In genomic region chr12:124940393-124941169, GRCh38 we compare ENCODE assay signal across 1 cellular context.
TF ChIP-seq lines count a peak whose summit lies in the region.

No MANE protein-coding gene starts in this region.

TF ChIP-seq in K562, 482 proteins besides CTCF, POLR2A, EP300 and RAD21 (continued from another document and continues in another):
- TF ChIP-seq ELK3 (CRISPR knock-in tag; IDR thresholded peaks at IDR 0.05): no peak
- no peak for TF ChIP-seq ZNF436 (CRISPR knock-in tag; IDR thresholded peaks at IDR 0.05)
- TF ChIP-seq CHD7 (IDR thresholded peaks at IDR 0.05; ENCODE audit: low read depth, low read length): peak; percentile 19
- no peak for TF ChIP-seq HIVEP1 (CRISPR knock-in tag; IDR thresholded peaks at IDR 0.05)
- TF ChIP-seq SREBF2 (CRISPR knock-in tag; IDR thresholded peaks at IDR 0.05): no peak
- peak; percentile 33 for TF ChIP-seq PRDM10 (IDR thresholded peaks at IDR 0.05; ENCODE audit: partially characterized antibody)
- TF ChIP-seq SRSF1 (IDR thresholded peaks at IDR 0.05; ENCODE audit: low read depth, low read length): no peak
- peak; percentile 65 for TF ChIP-seq MYNN (IDR thresholded peaks at IDR 0.05)
- TF ChIP-seq MYNN (CRISPR knock-in tag; IDR thresholded peaks at IDR 0.05): no peak
- peak; percentile 78; the same call in 1 of the 2 replicates for TF ChIP-seq ZNF780A (CRISPR knock-in tag; IDR thresholded peaks at IDR 0.05)
- peak; percentile 41 for TF ChIP-seq CHD4 (IDR thresholded peaks at IDR 0.05; ENCODE audit: insufficient read depth, insufficient replicate concordance, low read depth, low read length, poor library complexity, severe bottlenecking)
- peak; percentile 78 for TF ChIP-seq SMARCE1 (IDR thresholded peaks at IDR 0.05)
- no peak for TF ChIP-seq PTBP1 (IDR thresholded peaks at IDR 0.05; ENCODE audit: low read depth, low read length)
- TF ChIP-seq SMC3 (conservative IDR thresholded peaks at IDR 0.05; ENCODE audit: insufficient read depth, low read depth, low read length): peak; percentile 59
- peak; percentile 80 for TF ChIP-seq SOX6 (IDR thresholded peaks at IDR 0.05)
- no peak for TF ChIP-seq POLR2B (IDR thresholded peaks at IDR 0.05; ENCODE audit: low read depth, partially characterized antibody)
- no peak for TF ChIP-seq ZNF507 (tag; conservative IDR thresholded peaks at IDR 0.05)
- no peak for TF ChIP-seq ERF (CRISPR knock-in tag; IDR thresholded peaks at IDR 0.05)
- no peak for TF ChIP-seq FOXJ3 (CRISPR knock-in tag; IDR thresholded peaks at IDR 0.05)
- TF ChIP-seq ZBTB33 (CRISPR knock-in tag; IDR thresholded peaks at IDR 0.05): peak; percentile 45; the same call in 1 of the 2 replicates
- no peak for TF ChIP-seq ZNF3 (CRISPR knock-in tag; IDR thresholded peaks at IDR 0.05)
- no peak for TF ChIP-seq PHB (CRISPR knock-in tag; IDR thresholded peaks at IDR 0.05)
- no peak for TF ChIP-seq ZNF408 (CRISPR knock-in tag; IDR thresholded peaks at IDR 0.05; ENCODE audit: low read depth)
- TF ChIP-seq RHOXF2B (CRISPR knock-in tag; conservative IDR thresholded peaks at IDR 0.05): no peak; the same call in 1 of the 2 replicates
- TF ChIP-seq SIN3B (IDR thresholded peaks at IDR 0.05; ENCODE audit: low read depth): no peak; the same call in 1 of the 2 replicates
- peak; percentile 94 for TF ChIP-seq CTBP1 (IDR thresholded peaks at IDR 0.05; ENCODE audit: borderline replicate concordance)
- no peak for TF ChIP-seq ZNF253 (CRISPR knock-in tag; conservative IDR thresholded peaks at IDR 0.05)
- TF ChIP-seq KLF10 (CRISPR knock-in tag; IDR thresholded peaks at IDR 0.05): 0 out of 2 replicates have a peak, but pooled peaks have one; percentile 22
- TF ChIP-seq SUPT5H (IDR thresholded peaks at IDR 0.05): peak; percentile 66
- TF ChIP-seq MTA1 (IDR thresholded peaks at IDR 0.05; ENCODE audit: borderline replicate concordance): peak; percentile 92
- TF ChIP-seq NEUROD1 (IDR thresholded peaks at IDR 0.05; ENCODE audit: borderline replicate concordance, low read depth, low read length, partially characterized antibody): peak; percentile 63
- 0 out of 2 replicates have a peak, but pooled peaks have one; percentile 80 for TF ChIP-seq ATF6 (CRISPR knock-in tag; IDR thresholded peaks at IDR 0.05)
- TF ChIP-seq ASH1L (IDR thresholded peaks at IDR 0.05; ENCODE audit: borderline replicate concordance, low read depth, partially characterized antibody): no peak
- no peak; the same call in none of the 2 replicates for TF ChIP-seq HDAC2 (IDR thresholded peaks at IDR 0.05)
- TF ChIP-seq ZNF347 (CRISPR knock-in tag; IDR thresholded peaks at IDR 0.05; ENCODE audit: low read depth): no peak
- TF ChIP-seq MNT (conservative IDR thresholded peaks at IDR 0.05): peak in 1 of 2 experiments; percentile 66; a peak in 3 of 4 replicates
- TF ChIP-seq HMG20B (CRISPR knock-in tag; IDR thresholded peaks at IDR 0.05): no peak
- TF ChIP-seq HINFP (tag; conservative IDR thresholded peaks at IDR 0.05; ENCODE audit: low read depth): peak; percentile 42; the same call in 1 of the 2 replicates
- TF ChIP-seq EP400 (IDR thresholded peaks at IDR 0.05): peak; percentile 72; the same call in 1 of the 2 replicates
